Comparison of ENCODE assay signal across 12 cellular contexts in genomic region chr7:155455776-155456516, GRCh38. TPM values are rescaled to one million over a fixed set of nuclear protein-coding genes. Genes with fewer than 3 reads are reported as not detected.
DNase-seq lines count a peak whose midpoint lies in the region; ATAC-seq lines count a peak whose summit lies in the region.
"Had no signal": no experiment of that assay in that cellular context is flagged by ENCODE, and none has a peak within 500 bp of the region (broad histone marks: within the 10 kb centered on the region; RNA-seq: fewer than 3 reads in every experiment).

No MANE protein-coding gene starts in this region.

- no peak for ATAC-seq in activated T-cell treated with anti-CD3 and anti-CD28 coated beads, Interleukin-2, amount 50 U/mL, for 4 hours
- no peak for ATAC-seq in T-helper 17 cell
- ATAC-seq in stimulated activated effector memory CD8-positive, alpha-beta T cell treated with anti-CD3 and anti-CD28 coated beads, Interleukin-12 subunit alpha, Interleukin-12 subunit beta, amount 100 ng/mL, for 72 hours: no peak
- ATAC-seq: activated CD4-positive, CD25-positive, alpha-beta regulatory T cell treated with anti-CD3 and anti-CD28 coated beads, Interleukin-2, amount 50 U/mL, for 24 hours had no signal

- H3K36me3 Mint-ChIP-seq in activated T-cell treated with anti-CD3 and anti-CD28 coated beads, Interleukin-2, amount 50 U/mL, for 4 hours (ENCODE audit: insufficient read depth): no peaks in the 10 kb centered on the region
- H3K36me3 Mint-ChIP-seq in T-helper 17 cell (ENCODE audit: low read depth): peaks cover 6% of the 10 kb centered on the region
- H3K36me3 Mint-ChIP-seq in immature natural killer cell: no peaks in the 10 kb centered on the region
- H3K36me3 Mint-ChIP-seq in stimulated activated effector memory CD8-positive, alpha-beta T cell treated with anti-CD3 and anti-CD28 coated beads, Interleukin-12 subunit alpha, Interleukin-12 subunit beta, amount 100 ng/mL, for 72 hours: peaks cover 12% of the 10 kb centered on the region

- peaks cover 20% of the 10 kb centered on the region for H3K4me1 Mint-ChIP-seq in activated T-cell treated with anti-CD3 and anti-CD28 coated beads, Interleukin-2, amount 50 U/mL, for 4 hours (ENCODE audit: low read depth)
- H3K4me1 Mint-ChIP-seq in T-helper 17 cell: peaks cover 29% of the 10 kb centered on the region
- H3K4me1 Mint-ChIP-seq in immature natural killer cell: peaks cover 15 to 17% of the 10 kb centered on the region in 2 donors
- peaks cover 22% of the 10 kb centered on the region for H3K4me1 Mint-ChIP-seq in stimulated activated effector memory CD8-positive, alpha-beta T cell treated with anti-CD3 and anti-CD28 coated beads, Interleukin-12 subunit alpha, Interleukin-12 subunit beta, amount 100 ng/mL, for 72 hours

- H3K9me3 Mint-ChIP-seq in activated T-cell treated with anti-CD3 and anti-CD28 coated beads, Interleukin-2, amount 50 U/mL, for 4 hours: no peaks in the 10 kb centered on the region
- no peaks in the 10 kb centered on the region for H3K9me3 Mint-ChIP-seq in immature natural killer cell
- H3K9me3 Mint-ChIP-seq in stimulated activated effector memory CD8-positive, alpha-beta T cell treated with anti-CD3 and anti-CD28 coated beads, Interleukin-12 subunit alpha, Interleukin-12 subunit beta, amount 100 ng/mL, for 72 hours: no peaks in the 10 kb centered on the region
- H3K9me3 Mint-ChIP-seq: dendritic cell treated with granulocyte-macrophage colony-stimulating factor and Interleukin-4, amounts not matched to agents 40 ng/mL and 50 ng/mL, for 4 days had no signal

- peaks cover 77% of the 10 kb centered on the region for H3K27me3 Mint-ChIP-seq in activated T-cell treated with anti-CD3 and anti-CD28 coated beads, Interleukin-2, amount 50 U/mL, for 4 hours (ENCODE audit: low read depth)
- H3K27me3 Mint-ChIP-seq in T-helper 17 cell (peaks cover 70% of the 10 kb centered on the region), immature natural killer cell (ENCODE audit: low read depth in 3 of 3) (peaks cover 33 to 52% (median 49%) of the 10 kb centered on the region in 3 donors)

- DNase-seq in activated T-cell treated with anti-CD3 and anti-CD28 coated beads, Interleukin-2, amount 50 U/mL, for 4 hours: no peak
- DNase-seq in activated T-cell treated with anti-CD3 and anti-CD28 coated beads for 4 hours: no peak
- no peak for DNase-seq in T-helper 17 cell
- no peak for DNase-seq in immature natural killer cell
- DNase-seq in stimulated activated effector memory CD8-positive, alpha-beta T cell treated with anti-CD3 and anti-CD28 coated beads, Interleukin-12 subunit alpha, Interleukin-12 subunit beta, amount 100 ng/mL, for 72 hours (ENCODE audit: low spot score in 2 of 2): no peak
- no peak for DNase-seq in stimulated activated CD4-positive, alpha-beta T cell treated with anti-CD3 and anti-CD28 coated beads, Interleukin-2, amount 100 ng/mL, for 48 hours
- DNase-seq in T-helper 9 cell: no peak
- no peak for DNase-seq in OCI-M1 (lab: John Stamatoyannopoulos, UW)
- DNase-seq: foreskin fibroblast, NCI-H345 had no signal

- H3K4me3 Mint-ChIP-seq in activated T-cell treated with anti-CD3 and anti-CD28 coated beads, Interleukin-2, amount 50 U/mL, for 4 hours: peak overlapping the region; percentile 41
- H3K4me3 Mint-ChIP-seq in T-helper 17 cell: peak overlapping the region; percentile 87
- peak overlapping the region; percentile 73 to 87 (median 82) for H3K4me3 Mint-ChIP-seq in immature natural killer cell
- peak overlapping the region; percentile 65 for H3K4me3 Mint-ChIP-seq in stimulated activated effector memory CD8-positive, alpha-beta T cell treated with anti-CD3 and anti-CD28 coated beads, Interleukin-12 subunit alpha, Interleukin-12 subunit beta, amount 100 ng/mL, for 72 hours

- no peaks in the 10 kb centered on the region for H3K9me3 ChIP-seq in T-helper 17 cell (ENCODE audit: control insufficient read depth, low read length, poor library complexity, severe bottlenecking)

- no peak overlapping the region for H3K27ac Mint-ChIP-seq in T-helper 17 cell
- H3K27ac Mint-ChIP-seq in immature natural killer cell: no peak overlapping the region
- H3K27ac Mint-ChIP-seq in stimulated activated effector memory CD8-positive, alpha-beta T cell treated with anti-CD3 and anti-CD28 coated beads, Interleukin-12 subunit alpha, Interleukin-12 subunit beta, amount 100 ng/mL, for 72 hours: no peak overlapping the region
- H3K27ac Mint-ChIP-seq: dendritic cell treated with granulocyte-macrophage colony-stimulating factor and Interleukin-4, amounts not matched to agents 40 ng/mL and 50 ng/mL, for 4 days had no signal

RNA-seq across cellular contexts. Expression of gene EN2, which starts 2.0 kb away (rescaled TPM):
- not detected for total RNA-seq in activated T-cell treated with anti-CD3 and anti-CD28 coated beads, Interleukin-2, amount 50 U/mL, for 4 hours
- total RNA-seq in T-helper 17 cell: not detected
- not detected for polyA plus RNA-seq in immature natural killer cell
